Comparison of ENCODE assay signal across 8 cellular contexts in the genomic region with DNA sequence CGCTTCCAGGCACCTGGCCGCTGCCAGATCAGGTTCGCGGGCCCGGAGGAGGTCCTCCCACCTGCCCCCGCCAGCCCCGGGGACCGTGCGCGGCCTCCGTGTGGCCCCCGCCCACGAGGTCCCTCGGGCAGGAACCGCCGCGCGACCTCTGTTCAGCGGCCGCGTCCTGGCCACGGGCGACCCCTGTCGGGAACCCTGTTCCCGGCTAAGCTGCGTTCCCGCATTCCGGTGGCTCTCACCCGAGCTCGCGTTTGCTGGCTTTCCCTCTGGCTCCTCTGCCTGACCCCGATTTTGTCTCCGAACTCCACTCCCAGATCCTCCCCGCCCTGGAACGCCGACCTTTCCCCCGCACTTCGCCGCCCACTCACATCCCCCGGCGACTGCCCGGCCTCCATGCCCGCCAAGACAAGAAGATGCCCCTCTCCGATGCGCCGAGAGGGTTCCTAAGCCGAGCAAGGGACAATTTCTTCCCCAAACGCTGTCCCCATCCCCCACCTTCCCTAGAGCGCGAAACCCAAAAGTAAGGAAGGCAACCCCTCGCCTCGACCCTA. TPM values are rescaled to one million over a fixed set of nuclear protein-coding genes. Genes with fewer than 3 reads are reported as not detected.
DNase-seq lines count a peak whose midpoint lies in the region; ATAC-seq and TF ChIP-seq lines count a peak whose summit lies in the region.

No MANE protein-coding gene starts in this region.

- peak; percentile 2 for ATAC-seq in CD4-positive, alpha-beta T cell (ENCODE audit: poor library complexity)

- H3K36me3 ChIP-seq in HAP-1 (replicated peaks) (no peaks in the 10 kb centered on the region), SJCRH30 (no peaks in the 10 kb centered on the region), iPS-18a (ENCODE audit: control insufficient read depth, low read depth, low read length) (no peaks in the 10 kb centered on the region), WERI-Rb-1 (no peaks in the 10 kb centered on the region)

- H3K4me1 Mint-ChIP-seq in CD4-positive, alpha-beta T cell (ENCODE audit: low read depth): peaks cover 72% of the 10 kb centered on the region

- TF ChIP-seq CTCF in CD4-positive, alpha-beta T cell (IDR thresholded peaks at IDR 0.05): peak; percentile 62
- no peak for TF ChIP-seq CTCF in WERI-Rb-1 (IDR thresholded peaks at IDR 0.05; ENCODE audit: low read depth, low read length)

- no peak overlapping the region for H3K27ac ChIP-seq in CD4-positive, alpha-beta T cell (ENCODE audit: low read depth, low read length)
- peak overlapping the region; percentile 65 for H3K27ac ChIP-seq in SJCRH30
- H3K27ac ChIP-seq in iPS-18a (ENCODE audit: low read length): no peak overlapping the region
- H3K27ac ChIP-seq in WERI-Rb-1: no peak overlapping the region

- H3K36me3 Mint-ChIP-seq in CD4-positive, alpha-beta T cell (ENCODE audit: low read depth): peaks cover 45% of the 10 kb centered on the region

- CTCF ChIA-PET in CD4-positive, alpha-beta T cell (lab: Charles Lee): interaction anchor here (1.0 to 1.7 kb wide), 2 partner anchors 71 to 485 kb away, joined by 3 to 5 read pairs; no protein-coding TSS in a partner anchor

- POLR2A ChIA-PET in CD4-positive, alpha-beta T cell (lab: Charles Lee): interaction anchor here (1.2 to 3.0 kb wide), 6 partner anchors 10 to 489 kb away, joined by 3 to 11 read pairs (median 6); no protein-coding TSS in a partner anchor

- peaks cover 5% of the 10 kb centered on the region for H3K27me3 Mint-ChIP-seq in CD4-positive, alpha-beta T cell

- H3K27me3 ChIP-seq in CD4-positive, alpha-beta T cell (ENCODE audit: control insufficient read depth, insufficient read depth, low read length): no peaks in the 10 kb centered on the region
- no peaks in the 10 kb centered on the region for H3K27me3 ChIP-seq in HAP-1 (ENCODE audit: low read depth)
- H3K27me3 ChIP-seq in SJCRH30: no peaks in the 10 kb centered on the region
- peaks cover 73% of the 10 kb centered on the region for H3K27me3 ChIP-seq in iPS-18a (ENCODE audit: control insufficient read depth, insufficient read depth, low read length)
- peaks cover 26% of the 10 kb centered on the region for H3K27me3 ChIP-seq in WERI-Rb-1 (ENCODE audit: insufficient read depth, low read depth, severe bottlenecking)

- peak overlapping the region; percentile 97 for H3K4me3 Mint-ChIP-seq in CD4-positive, alpha-beta T cell

- peak; percentile 11 to 63 (median 38) for DNase-seq in CD4-positive, alpha-beta T cell
- DNase-seq in HAP-1 (ENCODE audit: low spot score in 2 of 2): peak; percentile 41 to 81
- DNase-seq in SJCRH30: peak; percentile 53 to 58
- peak; percentile 85 for DNase-seq in astrocyte of the hippocampus (ENCODE audit: low read depth, low spot score)
- DNase-seq in skeletal muscle cell (ENCODE audit: low read depth): no peak
- no peak for DNase-seq in NCI-H226
- no peak for DNase-seq in WERI-Rb-1

- H3K4me1 ChIP-seq in HAP-1 (no peaks in the 10 kb centered on the region; the same call in 1 of the 2 replicates), SJCRH30 (no peaks in the 10 kb centered on the region), iPS-18a (ENCODE audit: control insufficient read depth, low read depth, low read length) (peaks cover 19% of the 10 kb centered on the region)

- peak overlapping the region; percentile 94 for H3K27ac Mint-ChIP-seq in CD4-positive, alpha-beta T cell

- H3K4me3 ChIP-seq in HAP-1 (peak overlapping the region; percentile 75), SJCRH30 (peak overlapping the region; percentile 65), iPS-18a (ENCODE audit: low read length) (peak overlapping the region; percentile 88), skeletal muscle cell (ENCODE audit: low read depth, low read length) (peak overlapping the region; percentile 71), WERI-Rb-1 (ENCODE audit: low read depth, low read length) (no peak overlapping the region)

- H3K9me3 Mint-ChIP-seq in CD4-positive, alpha-beta T cell: no peaks in the 10 kb centered on the region

- in situ Hi-C loops in HAP-1 (cut with MboI; ENCODE audit: low sequenced_read_pairs): loop anchor here (25.0 kb wide), 2 partner anchors 496 to 971 kb away; no protein-coding TSS in a partner anchor

- intact Hi-C loops in CD4-positive, alpha-beta T cell (cut with DNase I, micrococcal nuclease): loop anchor here (1.0 to 5.0 kb wide), 6 partner anchors 20 to 287 kb away; no protein-coding TSS in a partner anchor

- H3K9me3 ChIP-seq in CD4-positive, alpha-beta T cell (ENCODE audit: control insufficient read depth, low read length): no peaks in the 10 kb centered on the region
- H3K9me3 ChIP-seq in HAP-1: no peaks in the 10 kb centered on the region
- no peaks in the 10 kb centered on the region for H3K9me3 ChIP-seq in SJCRH30 (replicated peaks)
- H3K9me3 ChIP-seq in iPS-18a (ENCODE audit: control insufficient read depth, low read depth, low read length): no peaks in the 10 kb centered on the region
- H3K9me3 ChIP-seq in WERI-Rb-1 (ENCODE audit: severe bottlenecking): no peaks in the 10 kb centered on the region

- H3K9ac ChIP-seq in iPS-18a (ENCODE audit: low read length): no peak overlapping the region

RNA-seq across cellular contexts. Expression of a gene that starts 2.3 kb away (rescaled TPM):
- 10 to 100 TPM; 41.0 to 42.0 TPM for total RNA-seq in CD4-positive, alpha-beta T cell
- 7.4 and 8.2 TPM in 2 replicates for total RNA-seq in SJCRH30 (2014; rRNA removed; shearing (Covaris generic))

Comparison
In these comparisons a context has a peak if more than half of its experiments do, and no peak if none do; other contexts are left out.
1. DNase-seq: peak in CD4-positive, alpha-beta T cell (10 of 10), HAP-1 (2 of 2), SJCRH30 (2 of 2) and astrocyte of the hippocampus (single experiment); none in skeletal muscle cell (single experiment), NCI-H226 (single experiment) and WERI-Rb-1 (single experiment).